Comparison of ENCODE assay signal across 15 cellular contexts in the genomic region with DNA sequence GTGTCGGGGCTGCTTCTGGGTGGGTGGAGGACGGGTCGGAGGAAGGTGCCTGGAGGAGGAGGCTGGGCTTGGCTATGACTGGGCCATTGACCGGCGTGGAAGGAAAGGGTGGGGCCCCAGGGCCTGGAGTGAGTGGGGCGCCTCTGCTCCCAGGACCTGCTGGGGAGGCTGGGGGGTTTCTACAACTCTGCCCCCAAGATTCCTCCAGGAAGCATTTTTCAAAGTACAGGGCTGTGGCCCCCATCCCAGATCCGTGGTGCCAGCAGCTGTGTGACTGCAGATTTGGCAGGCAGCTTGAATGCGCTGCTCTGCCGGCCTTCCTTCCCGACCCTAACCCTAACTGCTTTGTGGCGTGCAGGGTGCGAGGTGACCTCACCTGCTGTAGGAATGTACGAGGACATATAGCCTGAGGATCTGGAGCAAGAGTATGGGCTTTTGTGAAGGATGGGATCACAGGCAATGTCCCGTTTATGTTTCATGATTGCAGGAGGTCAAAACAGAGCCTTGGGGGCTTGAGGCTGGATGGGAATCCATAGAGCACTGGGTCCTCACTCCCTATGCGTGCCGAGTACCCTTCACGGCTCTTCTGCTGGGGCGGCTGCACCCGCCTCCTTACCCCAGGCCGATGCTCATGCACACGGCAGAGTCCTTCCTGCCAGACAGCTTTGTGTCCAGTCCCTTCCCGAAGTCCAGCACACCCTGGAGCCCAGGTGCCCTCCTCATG. TPM values are rescaled to one million over a fixed set of nuclear protein-coding genes. Genes with fewer than 3 reads are reported as not detected.
DNase-seq lines count a peak whose midpoint lies in the region; ATAC-seq, FAIRE-seq and TF ChIP-seq lines count a peak whose summit lies in the region.
"Had no signal": no experiment of that assay in that cellular context is flagged by ENCODE, and none has a peak within 500 bp of the region (broad histone marks: within the 10 kb centered on the region; RNA-seq: fewer than 3 reads in every experiment).

No MANE protein-coding gene starts in this region.

- H3K4me1 Mint-ChIP-seq in GM23338 (peaks cover 15% of the 10 kb centered on the region; the same call in 2 of the 3 replicates), type B pancreatic cell (ENCODE audit: unreplicated experiment) (no peaks in the 10 kb centered on the region), progenitor cell of endocrine pancreas (ENCODE audit: low read depth) (no peaks in the 10 kb centered on the region)

- 74 to 89% (median 81%) methylated on average over 18 to 22 of the region's 22 CpGs for WGBS in spleen, 5 donors

- H2AFZ ChIP-seq in GM23338 = peak overlapping the region; percentile 83

- TF ChIP-seq CTCF in GM23338 (conservative IDR thresholded peaks at IDR 0.05; ENCODE audit: low read depth in 2 of 2) = no peak
- TF ChIP-seq CTCF in WERI-Rb-1 (IDR thresholded peaks at IDR 0.05; ENCODE audit: low read depth, low read length) = no peak
- no peak for TF ChIP-seq CTCF in kidney (IDR thresholded peaks at IDR 0.05; ENCODE audit: borderline replicate concordance, extremely low read depth, insufficient read depth)
- no peak for TF ChIP-seq CTCF in type B pancreatic cell (conservative IDR thresholded peaks at IDR 0.05)
- no peak for TF ChIP-seq CTCF in progenitor cell of endocrine pancreas (IDR thresholded peaks at IDR 0.05; ENCODE audit: unreplicated experiment)
- TF ChIP-seq CTCF in spleen (IDR thresholded peaks at IDR 0.05 in 8 of 11, conservative IDR thresholded peaks at IDR 0.05 in 3 of 11) = no peak

- no peaks in the 10 kb centered on the region for H3K9me2 ChIP-seq in GM23338 (ENCODE audit: insufficient read depth)

- H3K36me3 Mint-ChIP-seq in GM23338 (ENCODE audit: low read depth) (peaks cover 4% of the 10 kb centered on the region; the same call in 1 of the 3 replicates), type B pancreatic cell (peaks cover 4% of the 10 kb centered on the region), progenitor cell of endocrine pancreas (ENCODE audit: insufficient read depth) (no peaks in the 10 kb centered on the region)

- H4K20me1 ChIP-seq in GM23338 (replicated peaks; ENCODE audit: insufficient read depth) = no peaks in the 10 kb centered on the region

- intact Hi-C loops in kidney (cut with DNase I) (no loop called here), spleen (cut with DNase I; ENCODE audit: low total_unique reads) (no loop called here)

- H3K4me2 ChIP-seq in GM23338 = no peak overlapping the region

- H3K36me3 ChIP-seq in GM23338 (ENCODE audit: insufficient read depth) (no peaks in the 10 kb centered on the region), WERI-Rb-1 (no peaks in the 10 kb centered on the region), kidney (ENCODE audit: control insufficient read depth in 1 of 2, insufficient read depth in 2 of 2, low read length in 2 of 2) (no peaks in the 10 kb centered on the region), spleen (peaks cover 0 to 72% (median 26%) of the 10 kb centered on the region in 6 donors)
- H3K36me3 ChIP-seq: BE2C, Peyer's patch had no signal

- H3K27ac ChIP-seq in GM23338 (ENCODE audit: low read depth) = no peak overlapping the region
- no peak overlapping the region for H3K27ac ChIP-seq in WERI-Rb-1
- no peak overlapping the region for H3K27ac ChIP-seq in kidney (ENCODE audit: low read depth in 2 of 2, low read length in 2 of 2)
- no peak overlapping the region for H3K27ac ChIP-seq in spleen
- H3K27ac ChIP-seq: HL-60, Peyer's patch had no signal

- no peak for DNase-seq in GM23338 (ENCODE audit: low spot score)
- peak; percentile 4 for DNase-seq in WERI-Rb-1
- peak; percentile 47 for DNase-seq in kidney
- peak; percentile 58 for DNase-seq in type B pancreatic cell (ENCODE audit: extremely low spot score, unreplicated experiment)
- DNase-seq in progenitor cell of endocrine pancreas (ENCODE audit: low spot score, unreplicated experiment) = no peak
- DNase-seq in NCI-H2227 treated with DMSO at 0.1 percent for 48 hours (lab: John Stamatoyannopoulos, UW) = no peak
- no peak for DNase-seq in spleen
- DNase-seq: BE2C; CD8-positive, alpha-beta memory T cell; KG1; NCI-H1694; SHP77 treated with DMSO at 0.1 percent for 48 hours had no signal

- H3K9me3 Mint-ChIP-seq in GM23338 (peaks cover 29% of the 10 kb centered on the region), type B pancreatic cell (peaks cover 6% of the 10 kb centered on the region), progenitor cell of endocrine pancreas (ENCODE audit: low read depth) (peaks cover 4% of the 10 kb centered on the region)

- H3K9ac ChIP-seq in kidney (ENCODE audit: low read length in 2 of 2) = no peak overlapping the region

- FAIRE-seq in kidney (lab: Jason Lieb, UNC) = no peak

- peak; percentile 23 for ATAC-seq in GM23338

- no peaks in the 10 kb centered on the region for H3K9me3 ChIP-seq in WERI-Rb-1 (ENCODE audit: severe bottlenecking)
- no peaks in the 10 kb centered on the region for H3K9me3 ChIP-seq in kidney (ENCODE audit: control insufficient read depth in 1 of 2, low read length in 2 of 2)
- H3K9me3 ChIP-seq in spleen = peaks cover 0 to 8% (median 3%) of the 10 kb centered on the region in 8 donors
- H3K9me3 ChIP-seq: BE2C, Peyer's patch had no signal

- H3K4me3 ChIP-seq in GM23338 (no peak overlapping the region), WERI-Rb-1 (ENCODE audit: low read depth, low read length) (no peak overlapping the region), kidney (ENCODE audit: low read length in 2 of 2) (no peak overlapping the region), spleen (no peak overlapping the region)
- H3K4me3 ChIP-seq: Peyer's patch had no signal

- H3K27me3 Mint-ChIP-seq in GM23338 (ENCODE audit: insufficient read depth, low read depth, poor library complexity) (peaks cover 6% of the 10 kb centered on the region), type B pancreatic cell (peaks cover 22% of the 10 kb centered on the region), progenitor cell of endocrine pancreas (peaks cover 30% of the 10 kb centered on the region)

- H3K4me3 Mint-ChIP-seq in GM23338 = no peak overlapping the region
- no peak overlapping the region for H3K4me3 Mint-ChIP-seq in type B pancreatic cell
- no peak overlapping the region for H3K4me3 Mint-ChIP-seq in progenitor cell of endocrine pancreas (ENCODE audit: low read depth)

- H3F3A ChIP-seq in GM23338 (replicated peaks; ENCODE audit: low read depth) = no peaks in the 10 kb centered on the region

- no peak overlapping the region for H3K27ac Mint-ChIP-seq in GM23338
- H3K27ac Mint-ChIP-seq in type B pancreatic cell = no peak overlapping the region
- no peak overlapping the region for H3K27ac Mint-ChIP-seq in progenitor cell of endocrine pancreas

- H3K27me3 ChIP-seq in GM23338 (ENCODE audit: insufficient read depth) (no peaks in the 10 kb centered on the region), WERI-Rb-1 (ENCODE audit: insufficient read depth, low read depth, severe bottlenecking) (no peaks in the 10 kb centered on the region), spleen (replicated peaks in 1 of 7) (no peaks in the 10 kb centered on the region)
- H3K27me3 ChIP-seq: Peyer's patch had no signal

- H3K4me1 ChIP-seq in GM23338 (ENCODE audit: insufficient read depth) (no peaks in the 10 kb centered on the region), kidney (ENCODE audit: control insufficient read depth in 1 of 2, insufficient read depth in 1 of 2, low read depth in 1 of 2, low read length in 2 of 2) (no peaks in the 10 kb centered on the region), spleen (peaks cover 4 to 67% (median 35%) of the 10 kb centered on the region in 6 donors)
- H3K4me1 ChIP-seq: BE2C had no signal

- H3K79me2 ChIP-seq in GM23338 (replicated peaks; ENCODE audit: insufficient read depth) = no peaks in the 10 kb centered on the region

- TF ChIP-seq POLR2A in spleen (IDR thresholded peaks at IDR 0.05) = no peak

TF ChIP-seq in GM23338, 12 proteins besides CTCF, POLR2A, EP300 and RAD21 (continues in another document):
- TF ChIP-seq ZNF114 (CRISPR knock-in tag; IDR thresholded peaks at IDR 0.05) (no peak), REST (IDR thresholded peaks at IDR 0.05; ENCODE audit: unreplicated experiment) (no peak)

RNA-seq across cellular contexts. Expression of gene TRPM2, which starts 24.7 kb away (rescaled TPM):
- 0.83 and 2.0 TPM in 2 replicates for total RNA-seq in GM23338 (2014; rRNA removed; shearing (Covaris generic))
- polyA plus RNA-seq in GM23338 (2016; fragmentation: Nextera tagmentation; extraction: Ambion mirVana) (0.50 and 0.53 TPM in 2 replicates), kidney (ENCODE audit: insufficient read depth, low read depth, low replicate concordance) (2.0 TPM), spleen (10 to 100 TPM; 20.5 to 44.1 (median 28.4) TPM)
- total RNA-seq in kidney (11.5 TPM), type B pancreatic cell (ENCODE audit: low replicate concordance) (0.05 and 0.07 TPM in 2 replicates), progenitor cell of endocrine pancreas (0.16 and 0.17 TPM in 2 replicates), spleen (10 to 100 TPM; 10.4 to 35.3 (median 22.0) TPM)
- polyA plus RNA-seq: AG04450 had no signal

RNA-seq across cellular contexts. Expression of gene CFAP410, which starts 38.9 kb away (rescaled TPM):
- 23.2 and 24.0 TPM in 2 replicates for total RNA-seq in GM23338 (2014; rRNA removed; shearing (Covaris generic))
- 11.0 and 15.4 TPM in 2 replicates for polyA plus RNA-seq in GM23338 (2016; fragmentation: Nextera tagmentation; extraction: Ambion mirVana)
- total RNA-seq in kidney = 23.3 TPM
- polyA plus RNA-seq in kidney (ENCODE audit: insufficient read depth, low read depth, low replicate concordance) = 45.3 TPM
- total RNA-seq in type B pancreatic cell (ENCODE audit: low replicate concordance) = 15.1 and 23.1 TPM in 2 replicates
- total RNA-seq in progenitor cell of endocrine pancreas = 32.4 and 32.5 TPM in 2 replicates
- 10 to 100 TPM; 26.2 to 34.3 (median 32.3) TPM for total RNA-seq in spleen
- 10 to 100 TPM; 41.5 to 79.8 (median 70.9) TPM for polyA plus RNA-seq in spleen

Comparison
In these comparisons a context has a peak if more than half of its experiments do, and no peak if none do; other contexts are left out.
1. DNase-seq: peak in WERI-Rb-1 (single experiment), kidney (single experiment) and type B pancreatic cell (single experiment); none in GM23338 (single experiment), progenitor cell of endocrine pancreas (single experiment), NCI-H2227 treated with DMSO at 0.1 percent for 48 hours (single experiment) and spleen (single experiment).